ENCODE assay signal across 13 cellular contexts in genomic region chr5:64637144-64637543, GRCh38. TPM values are rescaled to one million over a fixed set of nuclear protein-coding genes. Genes with fewer than 3 reads are reported as not detected.
DNase-seq lines count a peak whose midpoint lies in the region; ATAC-seq and TF ChIP-seq lines count a peak whose summit lies in the region.
"Had no signal": no experiment of that assay in that cellular context is flagged by ENCODE, and none has a peak within 500 bp of the region (broad histone marks: within the 10 kb centered on the region; RNA-seq: fewer than 3 reads in every experiment).

No MANE protein-coding gene starts in this region.

- no peak overlapping the region for H3K18ac ChIP-seq in mesenchymal stem cell (ENCODE audit: low read depth in 1 of 2, low read length in 2 of 2)

- peak overlapping the region; percentile 20 for H3K9ac ChIP-seq in mesenchymal stem cell (ENCODE audit: low read length)

- peak; percentile 42 for ATAC-seq in HG03175 (IDR thresholded peaks at IDR 0.05; ENCODE audit: unreplicated experiment)

- no peak overlapping the region for H3K27ac ChIP-seq in mesenchymal stem cell (ENCODE audit: low read length, poor library complexity, severe bottlenecking)
- H3K27ac ChIP-seq in ascending aorta: no peak overlapping the region

- H3K36me3 ChIP-seq in mesenchymal stem cell (ENCODE audit: control insufficient read depth in 1 of 2, insufficient read depth in 2 of 2, low read depth in 1 of 2, low read length in 2 of 2) (no peaks in the 10 kb centered on the region), ascending aorta (no peaks in the 10 kb centered on the region)

- H3K79me1 ChIP-seq in mesenchymal stem cell (replicated peaks; ENCODE audit: low read length, poor library complexity, severe bottlenecking): no peaks in the 10 kb centered on the region

- H3K23ac ChIP-seq in mesenchymal stem cell (ENCODE audit: low read length in 2 of 2): no peak overlapping the region

- H3K9me3 ChIP-seq in mesenchymal stem cell (ENCODE audit: control insufficient read depth, low read length): no peaks in the 10 kb centered on the region
- H3K9me3 ChIP-seq in ascending aorta: no peaks in the 10 kb centered on the region

- no peak overlapping the region for H2AK5ac ChIP-seq in mesenchymal stem cell (ENCODE audit: low read length, severe bottlenecking)

- H2BK15ac ChIP-seq in mesenchymal stem cell (ENCODE audit: low read depth, poor library complexity, severe bottlenecking): no peak overlapping the region

- TF ChIP-seq CTCF in ascending aorta (IDR thresholded peaks at IDR 0.05): no peak

- no peak overlapping the region for H4K91ac ChIP-seq in mesenchymal stem cell (ENCODE audit: low read length)

- H2BK12ac ChIP-seq in mesenchymal stem cell (ENCODE audit: low read length in 2 of 2): no peak overlapping the region

- H2BK120ac ChIP-seq in mesenchymal stem cell (ENCODE audit: low read depth, low read length): no peak overlapping the region

- H3K4me2 ChIP-seq in mesenchymal stem cell (ENCODE audit: low read length, poor library complexity, severe bottlenecking): no peak overlapping the region

- DNase-seq in ELR (ENCODE audit: low read depth): peak; percentile 56
- peak; percentile 75 for DNase-seq in SIG-M5 treated with dmso at 0.1 percent for 504 hours (lab: John Stamatoyannopoulos, UW; ENCODE audit: unreplicated experiment)
- DNase-seq in mesenchymal stem cell: no peak
- no peak for DNase-seq in anterior cingulate cortex (lab: John Stamatoyannopoulos, UW)
- DNase-seq in activated CD4-positive, CD25-positive, alpha-beta regulatory T cell (lab: John Stamatoyannopoulos, UW): no peak
- no peak for DNase-seq in ascending aorta (ENCODE audit: low spot score in 2 of 2)
- DNase-seq: NCI-H2029 had no signal

- 81% methylated on average over 9 of the region's 9 CpGs for WGBS in mesenchymal stem cell

- H2AFZ ChIP-seq in mesenchymal stem cell (ENCODE audit: low read depth, low read length): no peak overlapping the region

- H3K4me1 ChIP-seq in mesenchymal stem cell (ENCODE audit: control insufficient read depth, insufficient read depth, low read depth, low read length) (no peaks in the 10 kb centered on the region), ascending aorta (no peaks in the 10 kb centered on the region)

- H3K14ac ChIP-seq in mesenchymal stem cell (ENCODE audit: low read length in 2 of 2): no peak overlapping the region

- H3K4ac ChIP-seq in mesenchymal stem cell (ENCODE audit: low read depth in 1 of 2, low read length in 2 of 2): no peak overlapping the region

- H2BK5ac ChIP-seq in mesenchymal stem cell (ENCODE audit: low read depth, low read length, poor library complexity, severe bottlenecking): no peak overlapping the region

- H3K27me3 ChIP-seq in mesenchymal stem cell (ENCODE audit: control insufficient read depth in 1 of 2, insufficient read depth in 1 of 2, low read length in 2 of 2) (peaks cover 0 to 28% of the 10 kb centered on the region in 2 experiments), ascending aorta (no peaks in the 10 kb centered on the region)

- H3K4me3 ChIP-seq in mesenchymal stem cell (ENCODE audit: insufficient read depth in 1 of 2, low read depth in 1 of 2, low read length in 2 of 2) (no peak overlapping the region), ascending aorta (no peak overlapping the region)

- H4K8ac ChIP-seq in mesenchymal stem cell (ENCODE audit: low read length): no peak overlapping the region

- intact Hi-C loops in ascending aorta (cut with DNase I): no loop called here

RNA-seq across cellular contexts. Expression of gene SHISAL2B, which starts 53.2 kb away (rescaled TPM):
- not detected for polyA plus RNA-seq in mesenchymal stem cell (2013, experiment 1 of 2)
- not detected for polyA plus RNA-seq in mesenchymal stem cell (2013, experiment 2 of 2)
- total RNA-seq in ascending aorta: not detected
- total RNA-seq: frontal cortex; kidney epithelial cell; OCI-LY7; subcutaneous adipose tissue; T-helper 2 cell treated with Interferon-gamma antibody and Interleukin-4, amounts not matched to agents 100 ng/mL and 5 ng/mL, for 36 hours had no signal

Comparison
In these comparisons a context has a peak if more than half of its experiments do, and no peak if none do; other contexts are left out.
1. DNase-seq: peak in ELR (single experiment) and SIG-M5 treated with dmso at 0.1 percent for 504 hours (single experiment); none in mesenchymal stem cell (single experiment), anterior cingulate cortex (0 of 58), activated CD4-positive, CD25-positive, alpha-beta regulatory T cell (0 of 4) and ascending aorta (0 of 2).